Comparison of ENCODE assay signal across 1 cellular context in genomic region chr19:45636902-45637301, GRCh38.
TF ChIP-seq lines count a peak whose summit lies in the region.

No MANE protein-coding gene starts in this region.

TF ChIP-seq in HepG2, 621 proteins besides CTCF, POLR2A, EP300 and RAD21:
- TF ChIP-seq KLF6 (CRISPR knock-in tag; IDR thresholded peaks at IDR 0.05) (no peak), MLLT10 (CRISPR knock-in tag; IDR thresholded peaks at IDR 0.05) (no peak), ZNF326 (CRISPR knock-in tag; IDR thresholded peaks at IDR 0.05; ENCODE audit: borderline replicate concordance) (no peak), ZFP90 (CRISPR knock-in tag; IDR thresholded peaks at IDR 0.05; ENCODE audit: borderline replicate concordance) (no peak), ZNF577 (CRISPR knock-in tag; IDR thresholded peaks at IDR 0.05; ENCODE audit: borderline replicate concordance, low read depth) (no peak), ATF5 (CRISPR knock-in tag; IDR thresholded peaks at IDR 0.05; ENCODE audit: low read depth) (no peak), ZNF879 (CRISPR knock-in tag; IDR thresholded peaks at IDR 0.05) (no peak), NFIB (CRISPR knock-in tag; IDR thresholded peaks at IDR 0.05; ENCODE audit: borderline replicate concordance) (no peak), ZMYM4 (CRISPR knock-in tag; IDR thresholded peaks at IDR 0.05) (no peak), MAFG (CRISPR knock-in tag; IDR thresholded peaks at IDR 0.05) (no peak), ZBTB8A (CRISPR knock-in tag; IDR thresholded peaks at IDR 0.05; ENCODE audit: borderline replicate concordance, low read depth) (no peak), ZNF432 (CRISPR knock-in tag; IDR thresholded peaks at IDR 0.05; ENCODE audit: borderline replicate concordance) (no peak)
TF ChIP-seq in HepG2: peak in this region for 0.
